8 cellular contexts compared by ENCODE assay signal in the genomic region with DNA sequence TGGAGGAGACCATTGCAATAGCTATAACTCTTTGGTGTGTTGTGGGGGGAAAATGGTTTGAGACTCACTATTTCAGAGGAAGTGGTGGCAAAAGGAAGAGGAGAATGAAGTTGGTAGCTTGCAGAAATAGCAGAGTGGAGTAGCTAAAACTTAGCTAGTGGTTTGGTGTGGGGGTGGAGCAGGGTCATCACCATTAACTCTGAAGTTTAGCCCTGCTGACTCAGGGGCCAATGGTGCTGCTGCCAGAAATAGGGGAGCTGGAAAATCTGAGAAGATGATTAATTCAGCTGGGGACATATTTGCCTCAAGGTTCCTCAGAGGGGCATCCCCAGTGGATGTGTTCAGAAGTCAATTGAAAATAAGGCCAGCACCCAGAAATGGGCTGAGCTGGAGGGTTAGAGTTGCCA.
A peak's percentile ranks its signal among the peaks of the same experiment; 100 is the strongest.
DNase-seq lines count a peak whose midpoint lies in the region; ATAC-seq and TF ChIP-seq lines count a peak whose summit lies in the region.

No MANE protein-coding gene starts in this region.

- no peak overlapping the region for H3K4me2 ChIP-seq in hepatocyte

- CTCF ChIA-PET in activated CD4-positive, alpha-beta memory T cell treated with anti-CD3 and anti-CD28 coated beads for 36 hours (lab: Charles Lee): interaction anchor here (0.7 to 2.5 kb wide), 18 partner anchors 10 to 857 kb away, joined by 3 to 29 read pairs (median 4); no protein-coding TSS in a partner anchor
- CTCF ChIA-PET in A673 (lab: Charles Lee): no interaction called here

- H3K27ac ChIP-seq in hepatocyte (peak overlapping the region; percentile 21), A673 (ENCODE audit: low read depth, low read length, poor library complexity, severe bottlenecking) (no peak overlapping the region), gastroesophageal sphincter (no peak overlapping the region)

- peaks cover 1% of the 10 kb centered on the region for H3K36me3 Mint-ChIP-seq in activated CD4-positive, alpha-beta memory T cell treated with anti-CD3 and anti-CD28 coated beads for 36 hours

- no peaks in the 10 kb centered on the region for H3K27me3 Mint-ChIP-seq in activated CD4-positive, alpha-beta memory T cell treated with anti-CD3 and anti-CD28 coated beads for 36 hours

- H3K4me1 Mint-ChIP-seq in activated CD4-positive, alpha-beta memory T cell treated with anti-CD3 and anti-CD28 coated beads for 36 hours (ENCODE audit: low read depth): peaks cover 92% of the 10 kb centered on the region

- no peak overlapping the region for H2AFZ ChIP-seq in hepatocyte

- intact Hi-C loops in activated CD4-positive, alpha-beta memory T cell treated with anti-CD3 and anti-CD28 coated beads for 36 hours (cut with micrococcal nuclease): loop anchor here (1.0 to 2.0 kb wide), 5 partner anchors 9 to 95 kb away; no protein-coding TSS in a partner anchor
- intact Hi-C loops in A673 (cut with micrococcal nuclease; ENCODE audit: unreplicated experiment): no loop called here

- no peak for ATAC-seq in HG03342 (IDR thresholded peaks at IDR 0.05; ENCODE audit: unreplicated experiment)
- ATAC-seq in GM18511 (IDR thresholded peaks at IDR 0.05; ENCODE audit: unreplicated experiment): no peak
- ATAC-seq in gastroesophageal sphincter: no peak

- H3K4me3 Mint-ChIP-seq in activated CD4-positive, alpha-beta memory T cell treated with anti-CD3 and anti-CD28 coated beads for 36 hours: peak overlapping the region; percentile 49

- no peak for TF ChIP-seq EP300 in gastroesophageal sphincter (IDR thresholded peaks at IDR 0.05)

- no peaks in the 10 kb centered on the region for H3K79me2 ChIP-seq in hepatocyte

- H3K4me3 ChIP-seq in hepatocyte (no peak overlapping the region), A673 (ENCODE audit: low read depth, low read length, poor library complexity, severe bottlenecking) (no peak overlapping the region), gastroesophageal sphincter (no peak overlapping the region)

- POLR2A ChIA-PET in activated CD4-positive, alpha-beta memory T cell treated with anti-CD3 and anti-CD28 coated beads for 36 hours (lab: Charles Lee): interaction anchor here (0.7 to 4.5 kb wide), 23 partner anchors 9 to 374 kb away, joined by 3 to 68 read pairs (median 4); no protein-coding TSS in a partner anchor
- POLR2A ChIA-PET in A673 (lab: Charles Lee; ENCODE audit: low non-redundant PET): no interaction called here

- TF ChIP-seq CTCF in hepatocyte (IDR thresholded peaks at IDR 0.05; ENCODE audit: poor library complexity) (no peak), A673 (conservative IDR thresholded peaks at IDR 0.05; ENCODE audit: low read depth, low read length) (no peak), gastroesophageal sphincter (IDR thresholded peaks at IDR 0.05) (no peak)

- H3K9me2 ChIP-seq in hepatocyte (replicated peaks; ENCODE audit: insufficient read depth): no peaks in the 10 kb centered on the region

- peak overlapping the region; percentile 96 for H3K27ac Mint-ChIP-seq in activated CD4-positive, alpha-beta memory T cell treated with anti-CD3 and anti-CD28 coated beads for 36 hours

- BruUV-seq in A673 (replicated peaks; lab: Mats Ljungman, UMichigan): no TSS peak

- H3K4me1 ChIP-seq in hepatocyte (ENCODE audit: insufficient read depth) (no peaks in the 10 kb centered on the region), A673 (ENCODE audit: insufficient read depth, low read length, poor library complexity, severe bottlenecking) (no peaks in the 10 kb centered on the region), gastroesophageal sphincter (no peaks in the 10 kb centered on the region)

- no peaks in the 10 kb centered on the region for H3K9me3 Mint-ChIP-seq in activated CD4-positive, alpha-beta memory T cell treated with anti-CD3 and anti-CD28 coated beads for 36 hours

- DNase-seq in activated gamma-delta T cell treated with Interleukin-2 at 50 U/mL for 16 hours: peak; percentile 43
- DNase-seq in activated gamma-delta T cell (lab: John Stamatoyannopoulos, UW): no peak
- DNase-seq in activated CD4-positive, alpha-beta memory T cell treated with anti-CD3 and anti-CD28 coated beads for 36 hours: peak; percentile 86
- no peak for DNase-seq in hepatocyte (ENCODE audit: low spot score)
- DNase-seq in A673 (ENCODE audit: low spot score): no peak

- H4K20me1 ChIP-seq in hepatocyte (ENCODE audit: insufficient read depth, poor library complexity, severe bottlenecking): no peaks in the 10 kb centered on the region

- no peaks in the 10 kb centered on the region for H3K36me3 ChIP-seq in hepatocyte (replicated peaks; ENCODE audit: insufficient read depth, low read depth)
- H3K36me3 ChIP-seq in A673 (ENCODE audit: insufficient read depth, low read length, poor library complexity, severe bottlenecking): no peaks in the 10 kb centered on the region
- H3K36me3 ChIP-seq in gastroesophageal sphincter: no peaks in the 10 kb centered on the region

- TF ChIP-seq POLR2A in gastroesophageal sphincter (IDR thresholded peaks at IDR 0.05): no peak

- H3K9me3 ChIP-seq in hepatocyte (ENCODE audit: low read depth) (no peaks in the 10 kb centered on the region), A673 (ENCODE audit: low read depth, low read length, poor library complexity, severe bottlenecking) (no peaks in the 10 kb centered on the region), gastroesophageal sphincter (no peaks in the 10 kb centered on the region)

- H3K27me3 ChIP-seq in hepatocyte (no peaks in the 10 kb centered on the region), A673 (replicated peaks; ENCODE audit: insufficient read depth, low read depth, low read length, poor library complexity) (peaks cover 31% of the 10 kb centered on the region), gastroesophageal sphincter (peaks cover 17% of the 10 kb centered on the region)

Comparison
In these comparisons a context has a peak if more than half of its experiments do, and no peak if none do; other contexts are left out.
1. DNase-seq: peak in activated gamma-delta T cell treated with Interleukin-2 at 50 U/mL for 16 hours (single experiment) and activated CD4-positive, alpha-beta memory T cell treated with anti-CD3 and anti-CD28 coated beads for 36 hours (single experiment); none in activated gamma-delta T cell (single experiment), hepatocyte (single experiment) and A673 (single experiment).